In the genomic region with DNA sequence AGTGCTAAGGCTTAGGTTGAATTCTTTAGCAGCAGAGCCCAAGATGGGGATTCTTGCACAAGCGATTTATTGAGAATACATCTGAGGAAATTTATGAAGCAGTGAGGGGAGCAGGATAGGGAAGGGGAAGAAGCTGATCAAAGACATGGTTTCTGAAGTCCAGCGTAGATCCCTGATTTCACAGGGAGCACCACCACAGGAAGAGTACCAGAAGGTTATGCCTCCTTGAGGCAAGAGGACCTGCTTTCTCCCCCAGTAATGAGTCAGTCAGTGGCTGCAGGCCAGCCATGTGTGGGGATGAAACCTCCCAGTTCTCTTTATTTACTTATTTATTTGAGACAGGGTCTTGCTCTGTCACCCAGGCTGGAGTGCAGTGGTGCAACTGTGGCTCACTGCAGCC, we compare ENCODE assay signal across 21 cellular contexts. TPM values are rescaled to one million over a fixed set of nuclear protein-coding genes. Genes with fewer than 3 reads are reported as not detected.
"Had no signal": no experiment of that assay in that cellular context is flagged by ENCODE, and none has a peak within 500 bp of the region (broad histone marks: within the 10 kb centered on the region; RNA-seq: fewer than 3 reads in every experiment).

No MANE protein-coding gene starts in this region.

- H3K4me1 Mint-ChIP-seq: immature natural killer cell; stimulated activated effector memory CD8-positive, alpha-beta T cell treated with anti-CD3 and anti-CD28 coated beads, Interleukin-12 subunit alpha, Interleukin-12 subunit beta, amount 100 ng/mL, for 72 hours had no signal

- H3K36me3 ChIP-seq: pancreas, suprapubic skin, tibial nerve had no signal

- H3K27me3 Mint-ChIP-seq: progenitor cell of endocrine pancreas had no signal

- H3K4me3 ChIP-seq: lung, pancreas, smooth muscle cell, suprapubic skin, tibial nerve had no signal

- H3K27ac ChIP-seq: pancreas, suprapubic skin, tibial nerve had no signal

- H3K4me1 ChIP-seq: pancreas, suprapubic skin, tibial nerve had no signal

- H3K9me3 Mint-ChIP-seq: immature natural killer cell; natural killer cell treated with Interleukin-12 subunit alpha and Interleukin-12 subunit beta and Interleukin-15 and Interleukin-18, amount 100 ng/mL, for 72 hours; stimulated activated effector memory CD8-positive, alpha-beta T cell treated with anti-CD3 and anti-CD28 coated beads, Interleukin-12 subunit alpha, Interleukin-12 subunit beta, amount 100 ng/mL, for 72 hours had no signal

- H3K36me3 Mint-ChIP-seq: natural killer cell treated with Interleukin-12 subunit alpha and Interleukin-12 subunit beta and Interleukin-15 and Interleukin-18, amount 100 ng/mL, for 72 hours; stimulated activated effector memory CD8-positive, alpha-beta T cell treated with anti-CD3 and anti-CD28 coated beads, Interleukin-12 subunit alpha, Interleukin-12 subunit beta, amount 100 ng/mL, for 72 hours had no signal

- DNase-seq: effector memory CD4-positive, alpha-beta T cell; immature natural killer cell; kidney; left colon; left ventricle myocardium superior; mesenchymal stem cell; midbrain; occipital lobe; pancreas; right cardiac atrium; stimulated activated CD4-positive, alpha-beta T cell treated with anti-CD3 and anti-CD28 coated beads, Interleukin-4, amount 100 ng/mL, for 1 hour; stimulated activated CD8-positive, alpha-beta memory T cell treated with anti-CD3 and anti-CD28 coated beads, Interleukin-4, amount 100 ng/mL, for 48 hours; stimulated activated naive CD8-positive, alpha-beta T cell treated with anti-CD3 and anti-CD28 coated beads, Interleukin-15, Interleukin-2, amounts not matched to agents 100 U/mL and 50 U/mL, for 24 hours had no signal

- H3K27ac Mint-ChIP-seq: immature natural killer cell; natural killer cell treated with Interleukin-12 subunit alpha and Interleukin-12 subunit beta and Interleukin-15 and Interleukin-18, amount 100 ng/mL, for 72 hours; progenitor cell of endocrine pancreas; stimulated activated effector memory CD8-positive, alpha-beta T cell treated with anti-CD3 and anti-CD28 coated beads, Interleukin-12 subunit alpha, Interleukin-12 subunit beta, amount 100 ng/mL, for 72 hours had no signal

- H3K4me3 Mint-ChIP-seq: immature natural killer cell; natural killer cell treated with Interleukin-12 subunit alpha and Interleukin-12 subunit beta and Interleukin-15 and Interleukin-18, amount 100 ng/mL, for 72 hours; stimulated activated effector memory CD8-positive, alpha-beta T cell treated with anti-CD3 and anti-CD28 coated beads, Interleukin-12 subunit alpha, Interleukin-12 subunit beta, amount 100 ng/mL, for 72 hours had no signal

- H3K27me3 ChIP-seq: pancreas, suprapubic skin, tibial nerve had no signal

- ATAC-seq: esophagus mucosa; left colon; left ventricle myocardium superior; natural killer cell treated with Interleukin-12 subunit alpha and Interleukin-12 subunit beta and Interleukin-15 and Interleukin-18, amount 100 ng/mL, for 72 hours; pancreas; right cardiac atrium; stimulated activated effector memory CD8-positive, alpha-beta T cell treated with anti-CD3 and anti-CD28 coated beads, Interleukin-12 subunit alpha, Interleukin-12 subunit beta, amount 100 ng/mL, for 72 hours; stimulated activated naive CD8-positive, alpha-beta T cell treated with anti-CD3 and anti-CD28 coated beads, Interleukin-15, Interleukin-2, amounts not matched to agents 100 U/mL and 50 U/mL, for 24 hours had no signal

- H3K4me2 ChIP-seq: smooth muscle cell had no signal

- H3K9me3 ChIP-seq: pancreas, suprapubic skin, tibial nerve had no signal

RNA-seq across cellular contexts. Expression of a gene that starts 48.3 kb away (rescaled TPM):
- polyA plus RNA-seq: immature natural killer cell had no signal
